Comparison of ENCODE assay signal across 8 cellular contexts in the genomic region with DNA sequence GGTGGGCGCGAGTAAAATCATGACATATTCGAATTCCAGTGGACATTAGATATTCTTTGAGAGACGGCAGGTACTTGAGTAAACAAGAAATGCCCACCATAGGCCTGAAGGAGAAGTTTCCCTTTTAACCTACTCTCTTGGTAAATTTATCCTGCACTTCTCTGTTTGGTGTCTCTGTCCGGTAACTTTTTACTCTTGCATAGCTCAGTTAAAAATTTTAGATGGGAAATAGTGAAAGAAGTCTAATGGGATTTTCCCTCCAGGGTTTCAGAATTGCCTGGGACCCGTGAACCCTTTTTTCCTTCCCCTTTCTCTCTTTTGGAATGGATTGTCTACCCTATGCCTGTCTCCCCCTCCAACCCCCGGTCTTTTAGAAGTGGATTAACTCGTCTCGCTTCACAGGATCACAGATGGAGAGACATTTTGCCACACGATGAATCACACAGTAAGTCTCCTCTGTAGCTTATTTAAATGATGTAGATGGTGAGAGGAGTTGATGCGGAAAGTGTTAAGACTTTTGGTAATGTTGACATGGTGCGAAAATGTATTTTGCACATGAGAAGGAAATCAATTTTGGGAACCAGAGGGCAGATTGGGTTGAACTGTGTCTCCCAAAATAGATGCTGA. TPM values are rescaled to one million over a fixed set of nuclear protein-coding genes. Genes with fewer than 3 reads are reported as not detected.
DNase-seq lines count a peak whose midpoint lies in the region; ATAC-seq and TF ChIP-seq lines count a peak whose summit lies in the region.

No MANE protein-coding gene starts in this region.

- no peaks in the 10 kb centered on the region for H3K4me1 ChIP-seq in mesodermal cell (ENCODE audit: control insufficient read depth, insufficient read depth, low read length, poor library complexity, severe bottlenecking)

- DNase-seq in EL, result peak; percentile 26
- peak; percentile 31 for DNase-seq in M059J (ENCODE audit: low read depth)
- DNase-seq in astrocyte of the spinal cord (ENCODE audit: low read depth, low spot score), result no peak
- DNase-seq in SHP77 treated with DMSO at 0.1 percent for 48 hours (lab: John Stamatoyannopoulos, UW), result no peak
- no peak for DNase-seq in omental fat pad (ENCODE audit: low spot score)
- DNase-seq in dedifferentiated amniotic fluid mesenchymal stem cell (ENCODE audit: extremely low spot score), result no peak

- no peaks in the 10 kb centered on the region for H3K9me3 ChIP-seq in mesodermal cell (ENCODE audit: control insufficient read depth, low read length)

- TF ChIP-seq CTCF in astrocyte of the spinal cord (IDR thresholded peaks at IDR 0.05; ENCODE audit: low read depth, low read length), result no peak
- TF ChIP-seq CTCF in omental fat pad (IDR thresholded peaks at IDR 0.05), result no peak

- 61 to 77% methylated on average over 4 to 7 of the region's 12 CpGs for WGBS in mesodermal cell (ENCODE audit: insufficient coverage in 2 of 2), 2 experiments

- ATAC-seq in GM21390 (IDR thresholded peaks at IDR 0.05; ENCODE audit: unreplicated experiment) (peak; percentile 17), omental fat pad (ENCODE audit: low FRiP score) (no peak)

- H3K36me3 ChIP-seq in mesodermal cell (ENCODE audit: control insufficient read depth, insufficient read depth, low read length), result peaks cover 5% of the 10 kb centered on the region

- in situ Hi-C loops in astrocyte of the spinal cord (cut with HindIII; ENCODE audit: low sequenced_read_pairs), result no loop called here

- H3K4me3 ChIP-seq in astrocyte of the spinal cord (ENCODE audit: low read depth, low read length) (peak overlapping the region; percentile 92), mesodermal cell (ENCODE audit: extremely low read depth, insufficient read depth, low read length, poor library complexity, severe bottlenecking) (peak overlapping the region; percentile 81)

- no peak overlapping the region for H3K27ac ChIP-seq in mesodermal cell (ENCODE audit: low read depth, low read length, severe bottlenecking)

RNA-seq across cellular contexts. Expression of a gene that starts 0.5 kb away (rescaled TPM):
- 6.6 and 11.5 TPM in 2 replicates for total RNA-seq in M059J (2014; rRNA removed; shearing (Covaris generic))
- polyA plus RNA-seq in mesodermal cell (2013, experiment 1 of 2), result 15.6 TPM
- polyA plus RNA-seq in mesodermal cell (2013, experiment 2 of 2), result 11.3 TPM
- 10 to 100 TPM in 3 of 4 donors, 1 to 10 TPM in 1; 9.2 to 24.6 (median 10.9) TPM for total RNA-seq in omental fat pad

RNA-seq across cellular contexts. Expression of a gene that starts 7.6 kb away (rescaled TPM):
- not detected in 2 replicates for total RNA-seq in M059J (2014; rRNA removed; shearing (Covaris generic))
- polyA plus RNA-seq in mesodermal cell (2013, experiment 1 of 2), result not detected
- not detected for polyA plus RNA-seq in mesodermal cell (2013, experiment 2 of 2)
- total RNA-seq in omental fat pad, result not detected

Comparison
In these comparisons a context has a peak if more than half of its experiments do, and no peak if none do; other contexts are left out.
1. DNase-seq: peak in EL (single experiment) and M059J (single experiment); none in astrocyte of the spinal cord (single experiment), SHP77 treated with DMSO at 0.1 percent for 48 hours (single experiment), omental fat pad (single experiment) and dedifferentiated amniotic fluid mesenchymal stem cell (single experiment).